ENCODE assay signal across 14 cellular contexts in the genomic region with DNA sequence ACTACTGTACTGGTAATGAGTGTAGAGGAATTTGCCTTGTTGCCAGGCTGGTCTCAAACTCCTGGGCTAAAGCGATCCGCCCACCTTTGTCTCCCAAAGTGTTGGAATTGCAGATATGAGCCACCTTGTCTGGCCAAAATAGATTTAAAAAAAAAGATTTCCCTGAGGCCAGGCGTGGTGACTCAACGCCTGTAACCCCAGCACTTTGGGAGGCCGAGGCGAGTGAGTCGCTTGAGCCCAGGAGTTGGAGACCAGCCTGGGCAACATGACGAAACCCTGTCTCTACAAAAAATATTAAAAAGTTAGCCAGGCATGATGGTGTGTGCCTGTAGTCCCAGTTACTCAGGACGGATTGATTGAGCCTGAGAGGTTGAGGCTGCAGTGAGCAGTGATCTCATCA.
DNase-seq lines count a peak whose midpoint lies in the region; ATAC-seq, FAIRE-seq and TF ChIP-seq lines count a peak whose summit lies in the region.
"Had no signal": no experiment of that assay in that cellular context is flagged by ENCODE, and none has a peak within 500 bp of the region (broad histone marks: within the 10 kb centered on the region; RNA-seq: fewer than 3 reads in every experiment).

No MANE protein-coding gene starts in this region.

- no peak overlapping the region for H2BK15ac ChIP-seq in mesendoderm (replicated peaks; ENCODE audit: low read depth)

- no peaks in the 10 kb centered on the region for H3K79me2 ChIP-seq in mesendoderm (ENCODE audit: control insufficient read depth, insufficient read depth, low read length)
- H3K79me2 ChIP-seq: hepatocyte had no signal

- no peak overlapping the region for H3K4me2 ChIP-seq in mesendoderm (ENCODE audit: low read length)
- H3K4me2 ChIP-seq: hepatocyte had no signal

- TF ChIP-seq CTCF in NB4 (IDR thresholded peaks at IDR 0.05; ENCODE audit: low read depth, low read length) (no peak), bronchial epithelial cell (IDR thresholded peaks at IDR 0.05; ENCODE audit: insufficient read depth, low read length, severe bottlenecking) (no peak)

- peak; percentile 27 for DNase-seq in GM04503 (ENCODE audit: low read depth)
- peak; percentile 54 for DNase-seq in NB4 (ENCODE audit: low read depth)
- peak; percentile 82 for DNase-seq in bronchial epithelial cell (ENCODE audit: low read depth)
- peak; percentile 37 for DNase-seq in mesendoderm
- DNase-seq in epidermal melanocyte (ENCODE audit: insufficient read length, low spot score), result no peak
- DNase-seq in foreskin melanocyte, result no peak
- DNase-seq: activated CD4-positive, alpha-beta T cell treated with anti-CD3 and anti-CD28 coated beads, Interleukin-2, amount 50 U/mL, for 48 hours; activated naive CD4-positive, alpha-beta T cell; colonic mucosa; NCI-H1694; stimulated activated CD4-positive, alpha-beta T cell treated with anti-CD3 and anti-CD28 coated beads, Interleukin-4, amount 100 ng/mL, for 1 hour had no signal

- H3K23ac ChIP-seq in mesendoderm (ENCODE audit: low read length), result no peak overlapping the region

- no peak overlapping the region for H3K4ac ChIP-seq in mesendoderm (ENCODE audit: low read depth, low read length)

- H3K27me3 ChIP-seq in bronchial epithelial cell (ENCODE audit: control insufficient read depth, insufficient read depth, low read length) (no peaks in the 10 kb centered on the region), mesendoderm (ENCODE audit: insufficient read depth, low read length, poor library complexity) (no peaks in the 10 kb centered on the region)
- H3K27me3 ChIP-seq: colonic mucosa, hepatocyte had no signal

- no peaks in the 10 kb centered on the region for H3K79me1 ChIP-seq in mesendoderm (ENCODE audit: low read length)

- no peak overlapping the region for H2AK5ac ChIP-seq in mesendoderm (ENCODE audit: low read length)

- H3K4me3 ChIP-seq in NB4 (ENCODE audit: low read depth, low read length) (no peak overlapping the region), bronchial epithelial cell (ENCODE audit: low read depth, low read length) (no peak overlapping the region), mesendoderm (ENCODE audit: low read length) (no peak overlapping the region)
- H3K4me3 ChIP-seq: colonic mucosa, hepatocyte had no signal

- H3K27ac ChIP-seq in mesendoderm (ENCODE audit: low read depth, low read length), result no peak overlapping the region
- H3K27ac ChIP-seq: colonic mucosa, hepatocyte had no signal

- no peaks in the 10 kb centered on the region for H3K4me1 ChIP-seq in mesendoderm (ENCODE audit: control insufficient read depth, low read depth, low read length)
- H3K4me1 ChIP-seq: colonic mucosa had no signal

- no peak overlapping the region for H2BK5ac ChIP-seq in mesendoderm (ENCODE audit: low read length)

- H4K5ac ChIP-seq in mesendoderm (ENCODE audit: low read length), result no peak overlapping the region

- H3K18ac ChIP-seq in mesendoderm (ENCODE audit: low read length), result peak overlapping the region; percentile 39

- H4K8ac ChIP-seq in mesendoderm (ENCODE audit: low read depth, low read length), result no peak overlapping the region

- peak overlapping the region; percentile 31 for H3K56ac ChIP-seq in mesendoderm (ENCODE audit: low read length)

- no peak for ATAC-seq in HG02884 (IDR thresholded peaks at IDR 0.05; ENCODE audit: unreplicated experiment)
- ATAC-seq in HG02759 (IDR thresholded peaks at IDR 0.05; ENCODE audit: unreplicated experiment), result no peak

- TF ChIP-seq POLR2A in NB4 (IDR thresholded peaks at IDR 0.05; ENCODE audit: extremely low read depth, insufficient read length), result no peak

- H2BK120ac ChIP-seq in mesendoderm (ENCODE audit: low read depth, low read length), result no peak overlapping the region

- WGBS in mesendoderm (ENCODE audit: extremely low coverage, insufficient coverage, low lambda C conversion rate), result no CpG with 5 or more reads among the region's 9 CpGs

- H3K9ac ChIP-seq in mesendoderm (ENCODE audit: low read length), result no peak overlapping the region

- FAIRE-seq in bronchial epithelial cell (lab: Jason Lieb, UNC), result no peak

- H3K36me3 ChIP-seq in bronchial epithelial cell (ENCODE audit: control insufficient read depth, insufficient read depth, low read length) (no peaks in the 10 kb centered on the region), mesendoderm (ENCODE audit: control insufficient read depth, insufficient read depth, low read length) (no peaks in the 10 kb centered on the region)
- H3K36me3 ChIP-seq: colonic mucosa had no signal

Comparison
In these comparisons a context has a peak if more than half of its experiments do, and no peak if none do; other contexts are left out.
1. DNase-seq: peak in GM04503 (single experiment), NB4 (single experiment), bronchial epithelial cell (single experiment) and mesendoderm (single experiment); none in epidermal melanocyte (single experiment) and foreskin melanocyte (single experiment).